In genomic region chr10:26331376-26331775, GRCh38 we compare ENCODE assay signal across 16 cellular contexts.
DNase-seq lines count a peak whose midpoint lies in the region; ATAC-seq, FAIRE-seq and TF ChIP-seq lines count a peak whose summit lies in the region.
"Had no signal": no experiment of that assay in that cellular context is flagged by ENCODE, and none has a peak within 500 bp of the region (broad histone marks: within the 10 kb centered on the region; RNA-seq: fewer than 3 reads in every experiment).

No MANE protein-coding gene starts in this region.

- no peak for FAIRE-seq in pancreas (lab: Jason Lieb, UNC)
- FAIRE-seq: A549 had no signal

- TF ChIP-seq CTCF in pancreas (IDR thresholded peaks at IDR 0.05) (no peak), heart left ventricle (IDR thresholded peaks at IDR 0.05) (no peak)

- H3K4me3 Mint-ChIP-seq in natural killer cell treated with Interleukin-12 subunit alpha and Interleukin-12 subunit beta and Interleukin-15 and Interleukin-18, amount 100 ng/mL, for 72 hours, result no peak overlapping the region
- H3K4me3 Mint-ChIP-seq: CD14-positive monocyte; CD8-positive, alpha-beta T cell; GM23338 had no signal

- no peaks in the 10 kb centered on the region for H3K36me3 ChIP-seq in adipocyte (ENCODE audit: control insufficient read depth, insufficient read depth, low read length, severe bottlenecking)
- H3K36me3 ChIP-seq in pancreas, result no peaks in the 10 kb centered on the region
- no peaks in the 10 kb centered on the region for H3K36me3 ChIP-seq in subcutaneous abdominal adipose tissue (ENCODE audit: control insufficient read depth in 5 of 5, insufficient read depth in 5 of 5, low read length in 5 of 5)
- no peaks in the 10 kb centered on the region for H3K36me3 ChIP-seq in heart left ventricle

- H3K27me3 ChIP-seq in adipocyte (replicated peaks; ENCODE audit: control insufficient read depth, insufficient read depth, low read length), result no peaks in the 10 kb centered on the region
- H3K27me3 ChIP-seq in pancreas, result no peaks in the 10 kb centered on the region
- no peaks in the 10 kb centered on the region for H3K27me3 ChIP-seq in subcutaneous abdominal adipose tissue (ENCODE audit: control insufficient read depth in 5 of 5, insufficient read depth in 4 of 5, low read length in 5 of 5)
- H3K27me3 ChIP-seq in heart left ventricle, result no peaks in the 10 kb centered on the region

- intact Hi-C loops in pancreas (cut with DNase I) (loop anchor here in 2 of 3 donors (10.0 kb wide), 1 partner anchor 223 kb away; no protein-coding TSS in a partner anchor), heart left ventricle (cut with DNase I) (loop anchor here in 2 of 10 donors (5.0 to 10.0 kb wide), 2 partner anchors 226 to 553 kb away; no protein-coding TSS in a partner anchor)

- peaks cover 26% of the 10 kb centered on the region for H3K4me1 ChIP-seq in adipocyte (ENCODE audit: control insufficient read depth, insufficient read depth, low read length)
- no peaks in the 10 kb centered on the region for H3K4me1 ChIP-seq in pancreas
- peaks cover 0 to 19% (median 11%) of the 10 kb centered on the region in 5 donors for H3K4me1 ChIP-seq in subcutaneous abdominal adipose tissue (ENCODE audit: control insufficient read depth in 5 of 5, insufficient read depth in 5 of 5, low read length in 5 of 5)
- no peaks in the 10 kb centered on the region for H3K4me1 ChIP-seq in heart left ventricle

- H3K9ac ChIP-seq in adipocyte (ENCODE audit: low read length) (peak overlapping the region; percentile 36), subcutaneous abdominal adipose tissue (ENCODE audit: low read length in 5 of 5) (peak overlapping the region in 1 of 5 donors; percentile 4)

- peaks cover 7% of the 10 kb centered on the region for H3K36me3 Mint-ChIP-seq in natural killer cell treated with Interleukin-12 subunit alpha and Interleukin-12 subunit beta and Interleukin-15 and Interleukin-18, amount 100 ng/mL, for 72 hours
- H3K36me3 Mint-ChIP-seq: CD14-positive monocyte had no signal

- peaks cover 6% of the 10 kb centered on the region for H3K9me3 Mint-ChIP-seq in natural killer cell treated with Interleukin-12 subunit alpha and Interleukin-12 subunit beta and Interleukin-15 and Interleukin-18, amount 100 ng/mL, for 72 hours
- H3K9me3 Mint-ChIP-seq: GM23338 had no signal

- WGBS in pancreas, 2 donors, result 24 to 59% methylated on average over 3 of the region's 3 CpGs
- 72 to 76% (median 74%) methylated on average over 3 of the region's 3 CpGs for WGBS in heart left ventricle, 4 donors

- TF ChIP-seq POLR2A in heart left ventricle (IDR thresholded peaks at IDR 0.05), result no peak

- peaks cover 8 to 12% of the 10 kb centered on the region in 2 donors for H3K27me3 Mint-ChIP-seq in natural killer cell treated with Interleukin-12 subunit alpha and Interleukin-12 subunit beta and Interleukin-15 and Interleukin-18, amount 100 ng/mL, for 72 hours

- ATAC-seq in pancreas, result peak in 3 of 4 donors; percentile 24 to 49 (median 46)
- ATAC-seq in GM19455 (IDR thresholded peaks at IDR 0.05; ENCODE audit: unreplicated experiment), result no peak
- no peak for ATAC-seq in natural killer cell treated with Interleukin-12 subunit alpha and Interleukin-12 subunit beta and Interleukin-15 and Interleukin-18, amount 100 ng/mL, for 72 hours
- no peak for ATAC-seq in heart left ventricle
- ATAC-seq: A549; CD8-positive, alpha-beta T cell; GM23338 had no signal

- H3K4me1 Mint-ChIP-seq in natural killer cell treated with Interleukin-12 subunit alpha and Interleukin-12 subunit beta and Interleukin-15 and Interleukin-18, amount 100 ng/mL, for 72 hours (ENCODE audit: low read depth in 2 of 2), result peaks cover 11 to 13% of the 10 kb centered on the region in 2 donors
- H3K4me1 Mint-ChIP-seq: GM23338 had no signal

- peak overlapping the region; percentile 59 for H3K4me3 ChIP-seq in adipocyte (ENCODE audit: low read length)
- H3K4me3 ChIP-seq in pancreas, result no peak overlapping the region
- no peak overlapping the region for H3K4me3 ChIP-seq in subcutaneous abdominal adipose tissue (ENCODE audit: low read depth in 1 of 5, low read length in 5 of 5)
- no peak overlapping the region for H3K4me3 ChIP-seq in heart left ventricle
- H3K4me3 ChIP-seq: A549, GM23338 had no signal

- H3K27ac Mint-ChIP-seq in natural killer cell treated with Interleukin-12 subunit alpha and Interleukin-12 subunit beta and Interleukin-15 and Interleukin-18, amount 100 ng/mL, for 72 hours, result no peak overlapping the region
- H3K27ac Mint-ChIP-seq: CD14-positive monocyte; CD8-positive, alpha-beta T cell; GM23338 had no signal

- DNase-seq in adipocyte (ENCODE audit: low read depth) (no peak), fibroblast of peridontal ligament (ENCODE audit: extremely low read depth) (peak; percentile 1), pancreas (no peak), GM19240 (ENCODE audit: insufficient read length, low spot score) (no peak), heart left ventricle (no peak)
- DNase-seq in natural killer cell treated with Interleukin-12 subunit alpha and Interleukin-12 subunit beta and Interleukin-15 and Interleukin-18, amount 100 ng/mL, for 72 hours (ENCODE audit: low spot score), result no peak
- DNase-seq: Caco-2; CD8-positive, alpha-beta T cell; DND-41; GF-D8; H7 had no signal

- H3K27ac ChIP-seq in pancreas, result no peak overlapping the region
- peak overlapping the region; percentile 78 for H3K27ac ChIP-seq in subcutaneous abdominal adipose tissue (ENCODE audit: low read depth, low read length)
- no peak overlapping the region for H3K27ac ChIP-seq in heart left ventricle
- H3K27ac ChIP-seq: A549 had no signal

- H3K9me3 ChIP-seq in adipocyte (ENCODE audit: control insufficient read depth, low read length) (peaks cover 8% of the 10 kb centered on the region), pancreas (no peaks in the 10 kb centered on the region), subcutaneous abdominal adipose tissue (ENCODE audit: control insufficient read depth in 5 of 5, low read length in 5 of 5) (peaks cover 0 to 10% (median 8%) of the 10 kb centered on the region in 5 donors), heart left ventricle (peaks cover 0 to 21% (median 9%) of the 10 kb centered on the region in 12 donors)

Comparison
In these comparisons a context has a peak if more than half of its experiments do, and no peak if none do; other contexts are left out.
1. ATAC-seq: peak in pancreas (3 of 4); none in GM19455 (single experiment), natural killer cell treated with Interleukin-12 subunit alpha and Interleukin-12 subunit beta and Interleukin-15 and Interleukin-18, amount 100 ng/mL, for 72 hours (0 of 2) and heart left ventricle (0 of 4).